Comparison of ENCODE assay signal across 13 cellular contexts in genomic region chr12:93776581-93777018, GRCh38.
DNase-seq lines count a peak whose midpoint lies in the region; ATAC-seq lines count a peak whose summit lies in the region.
"Had no signal": no experiment of that assay in that cellular context is flagged by ENCODE, and none has a peak within 500 bp of the region (broad histone marks: within the 10 kb centered on the region; RNA-seq: fewer than 3 reads in every experiment).

No MANE protein-coding gene starts in this region.

- H3K4me3 ChIP-seq in rectal smooth muscle tissue (ENCODE audit: low read length) = no peak overlapping the region
- H3K4me3 ChIP-seq: mucosa of descending colon had no signal

- peak overlapping the region; percentile 53 for H3K4me3 Mint-ChIP-seq in activated T-helper 17 cell treated with anti-CD3 and anti-CD28 coated beads, Interleukin-2, amount 50 U/mL, for 72 hours
- no peak overlapping the region for H3K4me3 Mint-ChIP-seq in stimulated activated effector memory CD8-positive, alpha-beta T cell treated with anti-CD3 and anti-CD28 coated beads, Interleukin-12 subunit alpha, Interleukin-12 subunit beta, amount 100 ng/mL, for 72 hours

- H3K27me3 Mint-ChIP-seq in activated T-helper 17 cell treated with anti-CD3 and anti-CD28 coated beads, Interleukin-2, amount 50 U/mL, for 72 hours = no peaks in the 10 kb centered on the region

- H3K27ac Mint-ChIP-seq in activated T-helper 17 cell treated with anti-CD3 and anti-CD28 coated beads, Interleukin-2, amount 50 U/mL, for 72 hours = peak overlapping the region; percentile 1
- no peak overlapping the region for H3K27ac Mint-ChIP-seq in stimulated activated effector memory CD8-positive, alpha-beta T cell treated with anti-CD3 and anti-CD28 coated beads, Interleukin-12 subunit alpha, Interleukin-12 subunit beta, amount 100 ng/mL, for 72 hours

- H3K9ac ChIP-seq in rectal smooth muscle tissue (ENCODE audit: low read length) = no peak overlapping the region

- peak; percentile 56 for DNase-seq in AG20443 (ENCODE audit: low spot score)
- peak; percentile 98 for DNase-seq in foreskin melanocyte
- no peak for DNase-seq in stimulated activated effector memory CD8-positive, alpha-beta T cell treated with anti-CD3 and anti-CD28 coated beads, Interleukin-12 subunit alpha, Interleukin-12 subunit beta, amount 100 ng/mL, for 72 hours (ENCODE audit: low spot score in 2 of 2)
- no peak for DNase-seq in cerebellar cortex (ENCODE audit: low spot score)
- DNase-seq: activated gamma-delta T cell, DMS79 treated with DMSO at 0.1 percent for 48 hours, mucosa of descending colon, NCI-H526 treated with DMSO at 0.1 percent for 48 hours had no signal

- H3K27me3 ChIP-seq in rectal smooth muscle tissue (ENCODE audit: control insufficient read depth, insufficient read depth, low read length) = no peaks in the 10 kb centered on the region

- ATAC-seq in activated T-helper 17 cell treated with anti-CD3 and anti-CD28 coated beads, Interleukin-2, amount 50 U/mL, for 72 hours (replicated peaks) = no peak
- no peak for ATAC-seq in esophagus mucosa
- ATAC-seq in HG02938 (IDR thresholded peaks at IDR 0.05; ENCODE audit: unreplicated experiment) = no peak
- ATAC-seq in stimulated activated effector memory CD8-positive, alpha-beta T cell treated with anti-CD3 and anti-CD28 coated beads, Interleukin-12 subunit alpha, Interleukin-12 subunit beta, amount 100 ng/mL, for 72 hours = no peak

- H3K27ac ChIP-seq in rectal smooth muscle tissue (ENCODE audit: low read depth, low read length) = peak overlapping the region; percentile 84
- H3K27ac ChIP-seq: epithelial cell of prostate had no signal

- H3K4me1 ChIP-seq in rectal smooth muscle tissue (ENCODE audit: control insufficient read depth, insufficient read depth, low read length) = peaks cover 37% of the 10 kb centered on the region

- peaks cover 53% of the 10 kb centered on the region for H3K4me1 Mint-ChIP-seq in activated T-helper 17 cell treated with anti-CD3 and anti-CD28 coated beads, Interleukin-2, amount 50 U/mL, for 72 hours
- H3K4me1 Mint-ChIP-seq in stimulated activated effector memory CD8-positive, alpha-beta T cell treated with anti-CD3 and anti-CD28 coated beads, Interleukin-12 subunit alpha, Interleukin-12 subunit beta, amount 100 ng/mL, for 72 hours = peaks cover 67% of the 10 kb centered on the region

- peaks cover 78% of the 10 kb centered on the region for H3K36me3 Mint-ChIP-seq in activated T-helper 17 cell treated with anti-CD3 and anti-CD28 coated beads, Interleukin-2, amount 50 U/mL, for 72 hours (ENCODE audit: low read depth)
- peaks cover 14% of the 10 kb centered on the region for H3K36me3 Mint-ChIP-seq in stimulated activated effector memory CD8-positive, alpha-beta T cell treated with anti-CD3 and anti-CD28 coated beads, Interleukin-12 subunit alpha, Interleukin-12 subunit beta, amount 100 ng/mL, for 72 hours

- H3K9me3 Mint-ChIP-seq in activated T-helper 17 cell treated with anti-CD3 and anti-CD28 coated beads, Interleukin-2, amount 50 U/mL, for 72 hours = no peaks in the 10 kb centered on the region
- peaks cover 3% of the 10 kb centered on the region for H3K9me3 Mint-ChIP-seq in stimulated activated effector memory CD8-positive, alpha-beta T cell treated with anti-CD3 and anti-CD28 coated beads, Interleukin-12 subunit alpha, Interleukin-12 subunit beta, amount 100 ng/mL, for 72 hours

- H3K36me3 ChIP-seq in rectal smooth muscle tissue (ENCODE audit: control insufficient read depth, insufficient read depth, low read length) = no peaks in the 10 kb centered on the region

Comparison
In these comparisons a context has a peak if more than half of its experiments do, and no peak if none do; other contexts are left out.
1. DNase-seq: peak in AG20443 (single experiment) and foreskin melanocyte (single experiment); none in stimulated activated effector memory CD8-positive, alpha-beta T cell treated with anti-CD3 and anti-CD28 coated beads, Interleukin-12 subunit alpha, Interleukin-12 subunit beta, amount 100 ng/mL, for 72 hours (0 of 2) and cerebellar cortex (single experiment).